Comparison of ENCODE assay signal across 11 cellular contexts in the genomic region with DNA sequence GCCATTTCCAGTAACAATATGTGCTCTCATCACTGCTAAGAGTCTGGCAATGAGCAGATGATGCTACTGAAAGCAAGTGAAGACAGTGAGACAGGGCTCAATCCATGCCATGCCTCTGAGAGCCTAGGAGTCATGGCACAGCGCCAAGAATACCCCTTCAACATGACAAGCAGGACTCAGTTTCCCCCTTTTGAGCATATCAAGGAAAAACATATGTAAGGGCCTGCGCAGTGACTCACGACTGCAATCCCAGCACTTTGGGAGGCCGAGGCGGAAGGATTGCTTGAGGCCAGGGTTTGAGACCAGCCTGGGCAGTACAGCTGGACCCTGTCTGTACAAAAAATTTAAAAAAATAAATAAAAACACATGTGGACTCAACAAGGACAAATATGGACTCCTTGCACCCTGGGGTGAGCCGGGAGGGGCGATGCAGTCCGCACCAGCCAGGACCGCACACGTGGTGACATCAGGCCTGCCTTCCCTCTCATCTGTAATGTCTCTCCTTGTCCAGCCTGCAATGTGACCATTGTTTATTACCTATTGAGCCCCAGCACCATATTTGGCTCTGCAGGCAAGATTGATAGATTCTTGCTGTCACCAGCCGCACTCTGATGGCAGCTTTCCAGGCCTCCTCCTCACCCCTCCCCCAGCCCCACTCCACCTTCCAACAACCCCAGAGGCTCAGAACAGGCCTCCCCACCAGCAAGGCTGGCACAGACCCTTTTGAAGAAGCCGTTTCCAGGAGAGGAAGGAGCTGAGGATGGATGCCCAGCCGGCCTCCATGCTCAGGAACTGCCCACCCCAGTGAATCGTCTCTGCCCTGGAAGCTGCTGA. TPM values are rescaled to one million over a fixed set of nuclear protein-coding genes. Genes with fewer than 3 reads are reported as not detected.
DNase-seq lines count a peak whose midpoint lies in the region; ATAC-seq and TF ChIP-seq lines count a peak whose summit lies in the region.
"Had no signal": no experiment of that assay in that cellular context is flagged by ENCODE, and none has a peak within 500 bp of the region (broad histone marks: within the 10 kb centered on the region; RNA-seq: fewer than 3 reads in every experiment).

No MANE protein-coding gene starts in this region.

- DNase-seq in BE2C = peak; percentile 92
- peak; percentile 33 for DNase-seq in KBM-7
- DNase-seq in astrocyte of the spinal cord (ENCODE audit: low read depth, low spot score) = peak; percentile 14
- no peak for DNase-seq in activated gamma-delta T cell (lab: John Stamatoyannopoulos, UW)
- no peak for DNase-seq in Caco-2
- no peak for DNase-seq in C1 segment of cervical spinal cord (lab: John Stamatoyannopoulos, UW)
- DNase-seq: NCI-H1694 treated with DMSO at 0.1 percent for 48 hours, small intestine had no signal

- H3K9me3 ChIP-seq in BE2C = no peaks in the 10 kb centered on the region
- H3K9me3 ChIP-seq in muscle layer of duodenum (ENCODE audit: control insufficient read depth in 1 of 2, low read length in 2 of 2) = no peaks in the 10 kb centered on the region
- no peaks in the 10 kb centered on the region for H3K9me3 ChIP-seq in Caco-2

- H3K4me3 ChIP-seq in BE2C (ENCODE audit: low read depth, low read length) (no peak overlapping the region), astrocyte of the spinal cord (ENCODE audit: low read depth, low read length) (no peak overlapping the region), muscle layer of duodenum (ENCODE audit: low read depth in 1 of 2, low read length in 2 of 2) (no peak overlapping the region), Caco-2 (ENCODE audit: low read depth, low read length) (no peak overlapping the region)

- intact Hi-C loops in Caco-2 (cut with micrococcal nuclease; ENCODE audit: unreplicated experiment) = no loop called here

- CTCF ChIA-PET in Caco-2 (lab: Charles Lee) = no interaction called here

- H3K36me3 Mint-ChIP-seq in Caco-2 (ENCODE audit: insufficient read depth, unreplicated experiment) = peaks cover 4% of the 10 kb centered on the region

- H3K4me1 ChIP-seq in BE2C (peaks cover 31% of the 10 kb centered on the region), muscle layer of duodenum (ENCODE audit: control insufficient read depth in 1 of 2, insufficient read depth in 2 of 2, low read length in 2 of 2) (peaks cover 0 to 18% of the 10 kb centered on the region in 2 donors), Caco-2 (peaks cover 12% of the 10 kb centered on the region; the same call in 1 of the 2 replicates)

- no TSS peak for BruUV-seq in Caco-2 (replicated peaks; lab: Mats Ljungman, UMichigan)

- ATAC-seq in GM21515 (IDR thresholded peaks at IDR 0.05; ENCODE audit: unreplicated experiment) = no peak

- H3K9me3 Mint-ChIP-seq in Caco-2 (ENCODE audit: unreplicated experiment) = no peaks in the 10 kb centered on the region

- in situ Hi-C loops in KBM-7 (cut with MboI; ENCODE audit: low pct_unique_long_range_greater_than_20kb, low sequenced_read_pairs) (no loop called here), astrocyte of the spinal cord (cut with HindIII; ENCODE audit: low sequenced_read_pairs) (no loop called here)

- no peaks in the 10 kb centered on the region for H3K27me3 ChIP-seq in BE2C
- no peaks in the 10 kb centered on the region for H3K27me3 ChIP-seq in muscle layer of duodenum (ENCODE audit: low read depth, low read length)
- no peaks in the 10 kb centered on the region for H3K27me3 ChIP-seq in Caco-2 (replicated peaks; ENCODE audit: control insufficient read depth, insufficient read depth, low read length)

- peak overlapping the region; percentile 64 for H3K27ac ChIP-seq in muscle layer of duodenum (ENCODE audit: low read length)
- H3K27ac ChIP-seq: C4-2B had no signal

- no peak overlapping the region for H3K4me3 Mint-ChIP-seq in Caco-2 (ENCODE audit: unreplicated experiment)

- H3K4me1 Mint-ChIP-seq in Caco-2 (ENCODE audit: low read depth, unreplicated experiment) = peaks cover 16% of the 10 kb centered on the region

- no peaks in the 10 kb centered on the region for H3K27me3 Mint-ChIP-seq in Caco-2 (ENCODE audit: insufficient read depth, unreplicated experiment)

- TF ChIP-seq CTCF in BE2C (IDR thresholded peaks at IDR 0.05; ENCODE audit: low read depth, low read length) = no peak
- TF ChIP-seq CTCF in astrocyte of the spinal cord (IDR thresholded peaks at IDR 0.05; ENCODE audit: low read depth, low read length) = no peak
- no peak for TF ChIP-seq CTCF in Caco-2 (IDR thresholded peaks at IDR 0.05; ENCODE audit: insufficient read depth in 1 of 2, low read depth in 1 of 2, low read length in 1 of 2, severe bottlenecking in 1 of 2, unreplicated experiment in 1 of 2)

- POLR2A ChIA-PET in Caco-2 (lab: Charles Lee) = no interaction called here

- no peak overlapping the region for H3K27ac Mint-ChIP-seq in Caco-2 (ENCODE audit: unreplicated experiment)

- no peaks in the 10 kb centered on the region for H3K36me3 ChIP-seq in BE2C
- H3K36me3 ChIP-seq in muscle layer of duodenum (ENCODE audit: control insufficient read depth in 1 of 2, insufficient read depth in 2 of 2, low read length in 2 of 2) = no peaks in the 10 kb centered on the region
- no peaks in the 10 kb centered on the region for H3K36me3 ChIP-seq in Caco-2 (ENCODE audit: control insufficient read depth, insufficient read depth, low read length)

RNA-seq across cellular contexts. Expression of gene IRF2BP2, which starts 55.3 kb away (rescaled TPM):
- polyA plus RNA-seq in BE2C (2012; ENCODE audit: insufficient read depth, insufficient read length, low read depth) = 199 TPM
- total RNA-seq in Caco-2 (2022) = 129 and 135 TPM in 2 replicates

Comparison
In these comparisons a context has a peak if more than half of its experiments do, and no peak if none do; other contexts are left out.
1. DNase-seq: peak in BE2C (single experiment), KBM-7 (single experiment) and astrocyte of the spinal cord (single experiment); none in activated gamma-delta T cell (single experiment), Caco-2 (0 of 2) and C1 segment of cervical spinal cord (0 of 14).